1 cellular context compared by ENCODE assay signal in the genomic region with DNA sequence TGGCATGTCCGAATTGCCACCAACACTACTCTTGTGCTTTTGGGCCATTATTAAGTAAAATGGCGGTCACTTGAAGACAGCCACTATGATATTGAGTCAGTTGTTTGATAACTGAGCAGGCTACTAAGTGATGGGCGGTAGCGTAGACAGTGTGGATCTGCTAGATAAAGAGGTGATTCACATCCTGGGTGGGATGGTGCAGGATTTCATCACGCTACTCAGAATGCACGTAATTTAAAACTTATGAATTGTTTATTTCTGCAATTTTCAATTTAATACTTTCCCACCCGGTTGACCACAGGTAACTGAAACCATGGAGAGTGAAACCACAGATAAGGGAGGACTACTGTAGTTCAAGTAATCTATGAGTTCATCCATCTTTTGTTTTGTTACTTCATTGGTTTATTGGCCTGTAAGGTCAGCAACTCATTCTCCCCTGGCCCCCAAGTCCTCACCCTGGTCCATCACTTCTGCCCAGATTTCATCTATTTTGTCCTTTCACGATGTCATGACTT.
TF ChIP-seq lines count a peak whose summit lies in the region.

No MANE protein-coding gene starts in this region.

TF ChIP-seq in K562, 482 proteins besides CTCF, POLR2A, EP300 and RAD21 (continued from another document):
- TF ChIP-seq, protein P1, sequence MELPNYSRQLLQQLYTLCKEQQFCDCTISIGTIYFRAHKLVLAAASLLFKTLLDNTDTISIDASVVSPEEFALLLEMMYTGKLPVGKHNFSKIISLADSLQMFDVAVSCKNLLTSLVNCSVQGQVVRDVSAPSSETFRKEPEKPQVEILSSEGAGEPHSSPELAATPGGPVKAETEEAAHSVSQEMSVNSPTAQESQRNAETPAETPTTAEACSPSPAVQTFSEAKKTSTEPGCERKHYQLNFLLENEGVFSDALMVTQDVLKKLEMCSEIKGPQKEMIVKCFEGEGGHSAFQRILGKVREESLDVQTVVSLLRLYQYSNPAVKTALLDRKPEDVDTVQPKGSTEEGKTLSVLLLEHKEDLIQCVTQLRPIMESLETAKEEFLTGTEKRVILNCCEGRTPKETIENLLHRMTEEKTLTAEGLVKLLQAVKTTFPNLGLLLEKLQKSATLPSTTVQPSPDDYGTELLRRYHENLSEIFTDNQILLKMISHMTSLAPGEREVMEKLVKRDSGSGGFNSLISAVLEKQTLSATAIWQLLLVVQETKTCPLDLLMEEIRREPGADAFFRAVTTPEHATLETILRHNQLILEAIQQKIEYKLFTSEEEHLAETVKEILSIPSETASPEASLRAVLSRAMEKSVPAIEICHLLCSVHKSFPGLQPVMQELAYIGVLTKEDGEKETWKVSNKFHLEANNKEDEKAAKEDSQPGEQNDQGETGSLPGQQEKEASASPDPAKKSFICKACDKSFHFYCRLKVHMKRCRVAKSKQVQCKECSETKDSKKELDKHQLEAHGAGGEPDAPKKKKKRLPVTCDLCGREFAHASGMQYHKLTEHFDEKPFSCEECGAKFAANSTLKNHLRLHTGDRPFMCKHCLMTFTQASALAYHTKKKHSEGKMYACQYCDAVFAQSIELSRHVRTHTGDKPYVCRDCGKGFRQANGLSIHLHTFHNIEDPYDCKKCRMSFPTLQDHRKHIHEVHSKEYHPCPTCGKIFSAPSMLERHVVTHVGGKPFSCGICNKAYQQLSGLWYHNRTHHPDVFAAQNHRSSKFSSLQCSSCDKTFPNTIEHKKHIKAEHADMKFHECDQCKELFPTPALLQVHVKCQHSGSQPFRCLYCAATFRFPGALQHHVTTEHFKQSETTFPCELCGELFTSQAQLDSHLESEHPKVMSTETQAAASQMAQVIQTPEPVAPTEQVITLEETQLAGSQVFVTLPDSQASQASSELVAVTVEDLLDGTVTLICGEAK (IDR thresholded peaks at IDR 0.05), result no peak
- TF ChIP-seq, protein P1 (CRISPR knock-in tag; IDR thresholded peaks at IDR 0.05), result no peak
- TF ChIP-seq THRAP3 (IDR thresholded peaks at IDR 0.05; ENCODE audit: borderline replicate concordance) (no peak), STAT5A (IDR thresholded peaks at IDR 0.05; ENCODE audit: borderline replicate concordance, low read length) (no peak; the same call in 1 of the 2 replicates), HDAC3 (IDR thresholded peaks at IDR 0.05; ENCODE audit: borderline replicate concordance, partially characterized antibody) (peak; percentile 28), ETV5 (CRISPR knock-in tag; IDR thresholded peaks at IDR 0.05; ENCODE audit: low read depth) (peak; percentile 89), PTBP1 (IDR thresholded peaks at IDR 0.05; ENCODE audit: low read depth, low read length) (no peak), HDGF (IDR thresholded peaks at IDR 0.05) (no peak), CBFA2T3 (IDR thresholded peaks at IDR 0.05) (peak; percentile 70), ATF1 (CRISPR knock-in tag; IDR thresholded peaks at IDR 0.05) (no peak), ATF1 (tag; IDR thresholded peaks at IDR 0.05) (0 out of 2 replicates have a peak, but pooled peaks have one; percentile 31), FOS (IDR thresholded peaks at IDR 0.05; ENCODE audit: extremely low read depth, insufficient read length) (peak; percentile 20), TAF7 (tag; IDR thresholded peaks at IDR 0.05) (no peak), CREB1 (IDR thresholded peaks at IDR 0.05) (no peak; the same call in 1 of the 2 replicates), CREB1 (CRISPR knock-in tag; IDR thresholded peaks at IDR 0.05) (peak; percentile 50; the same call in 1 of the 2 replicates), BDP1 (IDR thresholded peaks at IDR 0.05; ENCODE audit: insufficient read depth, insufficient read length) (no peak), ZNF584 (CRISPR knock-in tag; IDR thresholded peaks at IDR 0.05; ENCODE audit: low read depth) (peak; percentile 71; the same call in 1 of the 2 replicates), ZNF282 (CRISPR knock-in tag; IDR thresholded peaks at IDR 0.05) (no peak), CTBP1 (IDR thresholded peaks at IDR 0.05; ENCODE audit: borderline replicate concordance) (0 out of 2 replicates have a peak, but pooled peaks have one; percentile 19), TRIM24 (IDR thresholded peaks at IDR 0.05) (peak in 1 of 2 experiments; percentile 69; a peak in 1 of 4 replicates), BACH1 (tag; IDR thresholded peaks at IDR 0.05) (peak; percentile 46; the same call in 1 of the 2 replicates), ZNF23 (CRISPR knock-in tag; IDR thresholded peaks at IDR 0.05) (no peak), NFRKB (IDR thresholded peaks at IDR 0.05; ENCODE audit: low read depth) (peak; percentile 46; the same call in 1 of the 2 replicates), PML (IDR thresholded peaks at IDR 0.05; ENCODE audit: low read length) (no peak; the same call in 1 of the 2 replicates), SIX5 (IDR thresholded peaks at IDR 0.05; ENCODE audit: borderline replicate concordance in 1 of 2, insufficient read depth in 1 of 2, low read depth in 1 of 2, low read length in 2 of 2) (no peak), NR4A1 (CRISPR knock-in tag; IDR thresholded peaks at IDR 0.05) (no peak), NR4A1 (tag; IDR thresholded peaks at IDR 0.05) (no peak), FUS (optimal IDR thresholded peaks at IDR 0.05; ENCODE audit: low read depth, low read length) (no peak), SMARCC2 (IDR thresholded peaks at IDR 0.05; ENCODE audit: low read depth) (peak; percentile 49; the same call in 1 of the 2 replicates), SRF (CRISPR knock-in tag; IDR thresholded peaks at IDR 0.05) (no peak), RNF2 (IDR thresholded peaks at IDR 0.05) (peak; percentile 37; the same call in 1 of the 2 replicates), NCOA6 (IDR thresholded peaks at IDR 0.05) (no peak)
- TF ChIP-seq, protein P2, sequence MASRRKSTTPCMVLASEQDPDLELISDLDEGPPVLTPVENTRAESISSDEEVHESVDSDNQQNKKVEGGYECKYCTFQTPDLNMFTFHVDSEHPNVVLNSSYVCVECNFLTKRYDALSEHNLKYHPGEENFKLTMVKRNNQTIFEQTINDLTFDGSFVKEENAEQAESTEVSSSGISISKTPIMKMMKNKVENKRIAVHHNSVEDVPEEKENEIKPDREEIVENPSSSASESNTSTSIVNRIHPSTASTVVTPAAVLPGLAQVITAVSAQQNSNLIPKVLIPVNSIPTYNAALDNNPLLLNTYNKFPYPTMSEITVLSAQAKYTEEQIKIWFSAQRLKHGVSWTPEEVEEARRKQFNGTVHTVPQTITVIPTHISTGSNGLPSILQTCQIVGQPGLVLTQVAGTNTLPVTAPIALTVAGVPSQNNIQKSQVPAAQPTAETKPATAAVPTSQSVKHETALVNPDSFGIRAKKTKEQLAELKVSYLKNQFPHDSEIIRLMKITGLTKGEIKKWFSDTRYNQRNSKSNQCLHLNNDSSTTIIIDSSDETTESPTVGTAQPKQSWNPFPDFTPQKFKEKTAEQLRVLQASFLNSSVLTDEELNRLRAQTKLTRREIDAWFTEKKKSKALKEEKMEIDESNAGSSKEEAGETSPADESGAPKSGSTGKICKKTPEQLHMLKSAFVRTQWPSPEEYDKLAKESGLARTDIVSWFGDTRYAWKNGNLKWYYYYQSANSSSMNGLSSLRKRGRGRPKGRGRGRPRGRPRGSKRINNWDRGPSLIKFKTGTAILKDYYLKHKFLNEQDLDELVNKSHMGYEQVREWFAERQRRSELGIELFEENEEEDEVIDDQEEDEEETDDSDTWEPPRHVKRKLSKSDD (conservative IDR thresholded peaks at IDR 0.05; ENCODE audit: low read length), result no peak
- TF ChIP-seq, protein P3, sequence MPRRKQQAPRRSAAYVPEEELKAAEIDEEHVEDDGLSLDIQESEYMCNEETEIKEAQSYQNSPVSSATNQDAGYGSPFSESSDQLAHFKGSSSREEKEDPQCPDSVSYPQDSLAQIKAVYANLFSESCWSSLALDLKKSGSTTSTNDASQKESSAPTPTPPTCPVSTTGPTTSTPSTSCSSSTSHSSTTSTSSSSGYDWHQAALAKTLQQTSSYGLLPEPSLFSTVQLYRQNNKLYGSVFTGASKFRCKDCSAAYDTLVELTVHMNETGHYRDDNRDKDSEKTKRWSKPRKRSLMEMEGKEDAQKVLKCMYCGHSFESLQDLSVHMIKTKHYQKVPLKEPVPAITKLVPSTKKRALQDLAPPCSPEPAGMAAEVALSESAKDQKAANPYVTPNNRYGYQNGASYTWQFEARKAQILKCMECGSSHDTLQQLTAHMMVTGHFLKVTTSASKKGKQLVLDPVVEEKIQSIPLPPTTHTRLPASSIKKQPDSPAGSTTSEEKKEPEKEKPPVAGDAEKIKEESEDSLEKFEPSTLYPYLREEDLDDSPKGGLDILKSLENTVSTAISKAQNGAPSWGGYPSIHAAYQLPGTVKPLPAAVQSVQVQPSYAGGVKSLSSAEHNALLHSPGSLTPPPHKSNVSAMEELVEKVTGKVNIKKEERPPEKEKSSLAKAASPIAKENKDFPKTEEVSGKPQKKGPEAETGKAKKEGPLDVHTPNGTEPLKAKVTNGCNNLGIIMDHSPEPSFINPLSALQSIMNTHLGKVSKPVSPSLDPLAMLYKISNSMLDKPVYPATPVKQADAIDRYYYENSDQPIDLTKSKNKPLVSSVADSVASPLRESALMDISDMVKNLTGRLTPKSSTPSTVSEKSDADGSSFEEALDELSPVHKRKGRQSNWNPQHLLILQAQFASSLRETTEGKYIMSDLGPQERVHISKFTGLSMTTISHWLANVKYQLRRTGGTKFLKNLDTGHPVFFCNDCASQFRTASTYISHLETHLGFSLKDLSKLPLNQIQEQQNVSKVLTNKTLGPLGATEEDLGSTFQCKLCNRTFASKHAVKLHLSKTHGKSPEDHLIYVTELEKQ (CRISPR knock-in tag; IDR thresholded peaks at IDR 0.05), result no peak
- TF ChIP-seq, protein P4, sequence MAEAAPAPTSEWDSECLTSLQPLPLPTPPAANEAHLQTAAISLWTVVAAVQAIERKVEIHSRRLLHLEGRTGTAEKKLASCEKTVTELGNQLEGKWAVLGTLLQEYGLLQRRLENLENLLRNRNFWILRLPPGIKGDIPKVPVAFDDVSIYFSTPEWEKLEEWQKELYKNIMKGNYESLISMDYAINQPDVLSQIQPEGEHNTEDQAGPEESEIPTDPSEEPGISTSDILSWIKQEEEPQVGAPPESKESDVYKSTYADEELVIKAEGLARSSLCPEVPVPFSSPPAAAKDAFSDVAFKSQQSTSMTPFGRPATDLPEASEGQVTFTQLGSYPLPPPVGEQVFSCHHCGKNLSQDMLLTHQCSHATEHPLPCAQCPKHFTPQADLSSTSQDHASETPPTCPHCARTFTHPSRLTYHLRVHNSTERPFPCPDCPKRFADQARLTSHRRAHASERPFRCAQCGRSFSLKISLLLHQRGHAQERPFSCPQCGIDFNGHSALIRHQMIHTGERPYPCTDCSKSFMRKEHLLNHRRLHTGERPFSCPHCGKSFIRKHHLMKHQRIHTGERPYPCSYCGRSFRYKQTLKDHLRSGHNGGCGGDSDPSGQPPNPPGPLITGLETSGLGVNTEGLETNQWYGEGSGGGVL (CRISPR knock-in tag; IDR thresholded peaks at IDR 0.05), result no peak
- TF ChIP-seq, protein P5, sequence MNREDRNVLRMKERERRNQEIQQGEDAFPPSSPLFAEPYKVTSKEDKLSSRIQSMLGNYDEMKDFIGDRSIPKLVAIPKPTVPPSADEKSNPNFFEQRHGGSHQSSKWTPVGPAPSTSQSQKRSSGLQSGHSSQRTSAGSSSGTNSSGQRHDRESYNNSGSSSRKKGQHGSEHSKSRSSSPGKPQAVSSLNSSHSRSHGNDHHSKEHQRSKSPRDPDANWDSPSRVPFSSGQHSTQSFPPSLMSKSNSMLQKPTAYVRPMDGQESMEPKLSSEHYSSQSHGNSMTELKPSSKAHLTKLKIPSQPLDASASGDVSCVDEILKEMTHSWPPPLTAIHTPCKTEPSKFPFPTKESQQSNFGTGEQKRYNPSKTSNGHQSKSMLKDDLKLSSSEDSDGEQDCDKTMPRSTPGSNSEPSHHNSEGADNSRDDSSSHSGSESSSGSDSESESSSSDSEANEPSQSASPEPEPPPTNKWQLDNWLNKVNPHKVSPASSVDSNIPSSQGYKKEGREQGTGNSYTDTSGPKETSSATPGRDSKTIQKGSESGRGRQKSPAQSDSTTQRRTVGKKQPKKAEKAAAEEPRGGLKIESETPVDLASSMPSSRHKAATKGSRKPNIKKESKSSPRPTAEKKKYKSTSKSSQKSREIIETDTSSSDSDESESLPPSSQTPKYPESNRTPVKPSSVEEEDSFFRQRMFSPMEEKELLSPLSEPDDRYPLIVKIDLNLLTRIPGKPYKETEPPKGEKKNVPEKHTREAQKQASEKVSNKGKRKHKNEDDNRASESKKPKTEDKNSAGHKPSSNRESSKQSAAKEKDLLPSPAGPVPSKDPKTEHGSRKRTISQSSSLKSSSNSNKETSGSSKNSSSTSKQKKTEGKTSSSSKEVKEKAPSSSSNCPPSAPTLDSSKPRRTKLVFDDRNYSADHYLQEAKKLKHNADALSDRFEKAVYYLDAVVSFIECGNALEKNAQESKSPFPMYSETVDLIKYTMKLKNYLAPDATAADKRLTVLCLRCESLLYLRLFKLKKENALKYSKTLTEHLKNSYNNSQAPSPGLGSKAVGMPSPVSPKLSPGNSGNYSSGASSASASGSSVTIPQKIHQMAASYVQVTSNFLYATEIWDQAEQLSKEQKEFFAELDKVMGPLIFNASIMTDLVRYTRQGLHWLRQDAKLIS (CRISPR knock-in tag; IDR thresholded peaks at IDR 0.05), result peak; percentile 66; the same call in 1 of the 2 replicates
